1 cellular context compared by ENCODE assay signal in genomic region chr12:13986031-13986430, GRCh38.
A peak's percentile ranks its signal among the peaks of the same experiment; 100 is the strongest.
TF ChIP-seq lines count a peak whose summit lies in the region.

No MANE protein-coding gene starts in this region.

TF ChIP-seq in HCT116, 20 proteins besides CTCF, POLR2A, EP300 and RAD21 (continued from another document):
- TF ChIP-seq, protein P1, sequence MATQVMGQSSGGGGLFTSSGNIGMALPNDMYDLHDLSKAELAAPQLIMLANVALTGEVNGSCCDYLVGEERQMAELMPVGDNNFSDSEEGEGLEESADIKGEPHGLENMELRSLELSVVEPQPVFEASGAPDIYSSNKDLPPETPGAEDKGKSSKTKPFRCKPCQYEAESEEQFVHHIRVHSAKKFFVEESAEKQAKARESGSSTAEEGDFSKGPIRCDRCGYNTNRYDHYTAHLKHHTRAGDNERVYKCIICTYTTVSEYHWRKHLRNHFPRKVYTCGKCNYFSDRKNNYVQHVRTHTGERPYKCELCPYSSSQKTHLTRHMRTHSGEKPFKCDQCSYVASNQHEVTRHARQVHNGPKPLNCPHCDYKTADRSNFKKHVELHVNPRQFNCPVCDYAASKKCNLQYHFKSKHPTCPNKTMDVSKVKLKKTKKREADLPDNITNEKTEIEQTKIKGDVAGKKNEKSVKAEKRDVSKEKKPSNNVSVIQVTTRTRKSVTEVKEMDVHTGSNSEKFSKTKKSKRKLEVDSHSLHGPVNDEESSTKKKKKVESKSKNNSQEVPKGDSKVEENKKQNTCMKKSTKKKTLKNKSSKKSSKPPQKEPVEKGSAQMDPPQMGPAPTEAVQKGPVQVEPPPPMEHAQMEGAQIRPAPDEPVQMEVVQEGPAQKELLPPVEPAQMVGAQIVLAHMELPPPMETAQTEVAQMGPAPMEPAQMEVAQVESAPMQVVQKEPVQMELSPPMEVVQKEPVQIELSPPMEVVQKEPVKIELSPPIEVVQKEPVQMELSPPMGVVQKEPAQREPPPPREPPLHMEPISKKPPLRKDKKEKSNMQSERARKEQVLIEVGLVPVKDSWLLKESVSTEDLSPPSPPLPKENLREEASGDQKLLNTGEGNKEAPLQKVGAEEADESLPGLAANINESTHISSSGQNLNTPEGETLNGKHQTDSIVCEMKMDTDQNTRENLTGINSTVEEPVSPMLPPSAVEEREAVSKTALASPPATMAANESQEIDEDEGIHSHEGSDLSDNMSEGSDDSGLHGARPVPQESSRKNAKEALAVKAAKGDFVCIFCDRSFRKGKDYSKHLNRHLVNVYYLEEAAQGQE (IDR thresholded peaks at IDR 0.05; ENCODE audit: low read depth), result no peak
- TF ChIP-seq EGR1 (IDR thresholded peaks at IDR 0.05; ENCODE audit: low read depth) (no peak; the same call in 1 of the 2 replicates), SIN3A (IDR thresholded peaks at IDR 0.05; ENCODE audit: low read depth) (peak; percentile 62), TCF7L2 (IDR thresholded peaks at IDR 0.05; ENCODE audit: borderline replicate concordance, extremely low read depth, insufficient read depth, insufficient read length) (no peak), EZH2phosphoT487 (IDR thresholded peaks at IDR 0.05; ENCODE audit: borderline replicate concordance) (no peak), ZNF274 (IDR thresholded peaks at IDR 0.05; ENCODE audit: low read depth, low read length) (no peak), CEBPB (IDR thresholded peaks at IDR 0.05; ENCODE audit: low read depth) (peak; percentile 62), JUND (IDR thresholded peaks at IDR 0.05) (peak; percentile 78), YY1 (IDR thresholded peaks at IDR 0.05; ENCODE audit: extremely low read depth, insufficient replicate concordance, low read depth, low read length) (no peak), FOSL1 (IDR thresholded peaks at IDR 0.05; ENCODE audit: low read depth) (peak; percentile 85), ATF3 (IDR thresholded peaks at IDR 0.05) (no peak; the same call in 1 of the 2 replicates), SRF (IDR thresholded peaks at IDR 0.05; ENCODE audit: low read depth) (peak; percentile 44; the same call in 1 of the 2 replicates)
